13 cellular contexts compared by ENCODE assay signal in the genomic region with DNA sequence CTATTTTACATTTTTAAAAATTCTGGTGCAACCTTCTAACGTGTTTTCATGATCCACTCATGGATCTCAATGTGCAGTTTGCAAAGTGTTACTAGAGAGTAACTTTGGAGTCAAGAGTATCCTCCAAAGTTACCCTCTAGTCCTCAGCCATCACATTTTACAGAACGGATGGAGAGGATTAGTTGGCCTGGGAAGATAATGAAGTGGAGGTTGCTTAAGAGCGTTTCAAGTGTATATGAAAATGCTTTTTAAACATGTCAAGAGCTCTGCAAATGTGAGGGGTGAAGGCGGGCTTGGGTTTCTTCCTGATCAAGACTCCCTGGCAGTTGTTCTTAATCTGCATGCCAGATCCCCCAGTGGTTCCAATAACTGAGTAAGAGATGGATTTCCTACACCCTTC.
DNase-seq lines count a peak whose midpoint lies in the region; ATAC-seq and TF ChIP-seq lines count a peak whose summit lies in the region.
"Had no signal": no experiment of that assay in that cellular context is flagged by ENCODE, and none has a peak within 500 bp of the region (broad histone marks: within the 10 kb centered on the region; RNA-seq: fewer than 3 reads in every experiment).

No MANE protein-coding gene starts in this region.

- intact Hi-C loops in natural killer cell (cut with micrococcal nuclease): no loop called here

- no peak for ATAC-seq in natural killer cell
- ATAC-seq: A549, HCT116 had no signal

- H3K27ac Mint-ChIP-seq in osteocyte (ENCODE audit: unreplicated experiment) (no peak overlapping the region), natural killer cell (no peak overlapping the region)
- H3K27ac Mint-ChIP-seq in activated CD4-positive, alpha-beta memory T cell treated with anti-CD3 and anti-CD28 coated beads, Interleukin-2, amount 10 ng/mL, durations not matched to agents 7 days and 5 days: no peak overlapping the region
- H3K27ac Mint-ChIP-seq: CD4-positive, alpha-beta memory T cell had no signal

- DNase-seq in NCI-H510A treated with DMSO at 0.1 percent for 48 hours (lab: John Stamatoyannopoulos, UW) (peak; percentile 76), NCI-H510A (lab: John Stamatoyannopoulos, UW) (no peak), NCI-H187 (lab: John Stamatoyannopoulos, UW) (peak; percentile 51 to 74), NCI-H524 treated with DMSO at 0.1 percent for 48 hours (lab: John Stamatoyannopoulos, UW) (peak; percentile 72), osteocyte (ENCODE audit: extremely low spot score, unreplicated experiment) (peak; percentile 42), natural killer cell (no peak), putamen (ENCODE audit: low spot score) (no peak)
- DNase-seq in activated CD4-positive, alpha-beta memory T cell treated with anti-CD3 and anti-CD28 coated beads, Interleukin-2, amount 10 ng/mL, durations not matched to agents 7 days and 5 days: no peak
- DNase-seq: BE2C; CD4-positive, alpha-beta memory T cell; GM23248 had no signal

- CTCF ChIA-PET in activated CD4-positive, alpha-beta memory T cell treated with anti-CD3 and anti-CD28 coated beads, Interleukin-2, amount 10 ng/mL, durations not matched to agents 7 days and 5 days (lab: Charles Lee): no interaction called here

- H3K4me3 Mint-ChIP-seq in osteocyte (ENCODE audit: unreplicated experiment): no peak overlapping the region
- H3K4me3 Mint-ChIP-seq in activated CD4-positive, alpha-beta memory T cell treated with anti-CD3 and anti-CD28 coated beads, Interleukin-2, amount 10 ng/mL, durations not matched to agents 7 days and 5 days: no peak overlapping the region
- no peak overlapping the region for H3K4me3 Mint-ChIP-seq in natural killer cell
- H3K4me3 Mint-ChIP-seq: CD4-positive, alpha-beta memory T cell had no signal

- TF ChIP-seq CTCF in osteocyte (IDR thresholded peaks at IDR 0.05) (no peak), natural killer cell (IDR thresholded peaks at IDR 0.05) (no peak)

- POLR2A ChIA-PET in activated CD4-positive, alpha-beta memory T cell treated with anti-CD3 and anti-CD28 coated beads, Interleukin-2, amount 10 ng/mL, durations not matched to agents 7 days and 5 days (lab: Charles Lee): no interaction called here

- H3K4me1 Mint-ChIP-seq in osteocyte (ENCODE audit: unreplicated experiment): no peaks in the 10 kb centered on the region
- H3K4me1 Mint-ChIP-seq in activated CD4-positive, alpha-beta memory T cell treated with anti-CD3 and anti-CD28 coated beads, Interleukin-2, amount 10 ng/mL, durations not matched to agents 7 days and 5 days: peaks cover 4% of the 10 kb centered on the region
- H3K4me1 Mint-ChIP-seq in natural killer cell: no peaks in the 10 kb centered on the region
- H3K4me1 Mint-ChIP-seq: CD4-positive, alpha-beta memory T cell had no signal

- no peaks in the 10 kb centered on the region for H3K36me3 Mint-ChIP-seq in osteocyte (ENCODE audit: unreplicated experiment)
- no peaks in the 10 kb centered on the region for H3K36me3 Mint-ChIP-seq in activated CD4-positive, alpha-beta memory T cell treated with anti-CD3 and anti-CD28 coated beads, Interleukin-2, amount 10 ng/mL, durations not matched to agents 7 days and 5 days (ENCODE audit: low read depth)
- H3K36me3 Mint-ChIP-seq in natural killer cell: no peaks in the 10 kb centered on the region
- H3K36me3 Mint-ChIP-seq: CD4-positive, alpha-beta memory T cell had no signal

- H3K27me3 Mint-ChIP-seq in osteocyte (ENCODE audit: unreplicated experiment): peaks cover 48% of the 10 kb centered on the region
- H3K27me3 Mint-ChIP-seq in activated CD4-positive, alpha-beta memory T cell treated with anti-CD3 and anti-CD28 coated beads, Interleukin-2, amount 10 ng/mL, durations not matched to agents 7 days and 5 days: peaks cover 16% of the 10 kb centered on the region
- H3K27me3 Mint-ChIP-seq in natural killer cell (ENCODE audit: low read depth in 2 of 2): peaks cover 7 to 22% of the 10 kb centered on the region in 2 donors

- H3K9me3 Mint-ChIP-seq in osteocyte (ENCODE audit: unreplicated experiment): no peaks in the 10 kb centered on the region
- no peaks in the 10 kb centered on the region for H3K9me3 Mint-ChIP-seq in activated CD4-positive, alpha-beta memory T cell treated with anti-CD3 and anti-CD28 coated beads, Interleukin-2, amount 10 ng/mL, durations not matched to agents 7 days and 5 days
- H3K9me3 Mint-ChIP-seq in natural killer cell: no peaks in the 10 kb centered on the region
- H3K9me3 Mint-ChIP-seq: CD4-positive, alpha-beta memory T cell had no signal

Comparison
In these comparisons a context has a peak if more than half of its experiments do, and no peak if none do; other contexts are left out.
1. DNase-seq: peak in NCI-H510A treated with DMSO at 0.1 percent for 48 hours (single experiment), NCI-H187 (2 of 2), NCI-H524 treated with DMSO at 0.1 percent for 48 hours (single experiment) and osteocyte (single experiment); none in NCI-H510A (single experiment), activated CD4-positive, alpha-beta memory T cell treated with anti-CD3 and anti-CD28 coated beads, Interleukin-2, amount 10 ng/mL, durations not matched to agents 7 days and 5 days (single experiment), natural killer cell (single experiment) and putamen (single experiment).